In the genomic region with DNA sequence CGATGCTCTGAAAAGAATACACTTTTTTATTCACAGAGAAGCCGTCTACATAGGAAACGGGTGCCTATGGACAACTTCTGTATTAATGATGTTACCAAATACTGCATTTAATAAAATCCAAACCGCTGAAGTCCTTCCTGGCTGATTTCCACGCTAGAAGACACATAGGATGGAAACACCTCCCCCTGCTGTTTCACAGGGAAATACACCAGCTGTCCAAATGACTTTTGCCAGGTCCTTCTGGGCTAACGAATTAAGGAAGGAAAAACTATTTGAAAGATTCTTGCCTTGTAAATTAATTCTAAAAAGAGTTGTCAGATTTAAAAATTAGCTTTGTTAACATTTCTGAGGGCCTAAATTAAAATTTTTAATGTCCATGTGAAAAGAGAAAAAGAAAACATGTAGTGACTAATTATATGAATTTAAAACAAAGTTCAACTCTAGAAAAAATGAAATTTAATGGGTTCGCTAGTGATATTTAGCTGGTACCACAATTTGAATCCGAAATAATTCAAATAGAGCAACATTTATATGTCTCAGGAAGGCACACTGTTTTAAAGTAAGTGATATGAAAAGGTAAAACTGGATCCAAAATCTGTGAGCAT, we compare ENCODE assay signal across 8 cellular contexts.
DNase-seq lines count a peak whose midpoint lies in the region; ATAC-seq and TF ChIP-seq lines count a peak whose summit lies in the region.

No MANE protein-coding gene starts in this region.

- no peak overlapping the region for H3K4me3 ChIP-seq in psoas muscle

- H3K9me3 Mint-ChIP-seq in activated CD4-positive, alpha-beta T cell treated with anti-CD3 and anti-CD28 coated beads for 36 hours (ENCODE audit: low read depth) = no peaks in the 10 kb centered on the region
- no peaks in the 10 kb centered on the region for H3K9me3 Mint-ChIP-seq in WTC11

- no peak for ATAC-seq in activated CD4-positive, alpha-beta T cell treated with anti-CD3 and anti-CD28 coated beads for 36 hours
- ATAC-seq in WTC11 = no peak
- peak; percentile 79 for ATAC-seq in Right ventricle myocardium superior (ENCODE audit: poor library complexity)
- peak; percentile 63 to 83 (median 74) for ATAC-seq in psoas muscle
- no peak for ATAC-seq in GM18858 (IDR thresholded peaks at IDR 0.05; ENCODE audit: unreplicated experiment)

- 23 to 27% (median 24%) methylated on average over 8 of the region's 8 CpGs for WGBS in psoas muscle, 3 donors

- intact Hi-C loops in activated CD4-positive, alpha-beta T cell treated with anti-CD3 and anti-CD28 coated beads for 36 hours (cut with DNase I, micrococcal nuclease) = loop anchor here (1.0 to 5.0 kb wide), 3 partner anchors 67 to 264 kb away; no protein-coding TSS in a partner anchor
- intact Hi-C loops in Right ventricle myocardium superior (cut with DNase I) (loop anchor here (2.0 kb wide), 1 partner anchor 109 kb away; no protein-coding TSS in a partner anchor), psoas muscle (cut with DNase I) (loop anchor here (2.0 to 10.0 kb wide), 2 partner anchors 111 to 207 kb away; no protein-coding TSS in a partner anchor)

- no peaks in the 10 kb centered on the region for H3K36me3 Mint-ChIP-seq in activated CD4-positive, alpha-beta T cell treated with anti-CD3 and anti-CD28 coated beads for 36 hours (ENCODE audit: low read depth)
- H3K36me3 Mint-ChIP-seq in WTC11 = no peaks in the 10 kb centered on the region

- no peaks in the 10 kb centered on the region for H3K27me3 Mint-ChIP-seq in activated CD4-positive, alpha-beta T cell treated with anti-CD3 and anti-CD28 coated beads for 36 hours
- no peaks in the 10 kb centered on the region for H3K27me3 Mint-ChIP-seq in WTC11 (ENCODE audit: low read depth)

- no peaks in the 10 kb centered on the region for H3K27me3 ChIP-seq in psoas muscle (ENCODE audit: insufficient read depth in 3 of 3, low read length in 2 of 3)

- TF ChIP-seq CTCF in WTC11 (IDR thresholded peaks at IDR 0.05) (no peak; the same call in 1 of the 2 replicates), psoas muscle (IDR thresholded peaks at IDR 0.05) (peak; percentile 83)

- POLR2A ChIA-PET in activated CD4-positive, alpha-beta T cell treated with anti-CD3 and anti-CD28 coated beads for 36 hours (lab: Charles Lee) = interaction anchor here (1.2 kb wide), 1 partner anchor 9 kb away, joined by 4 read pairs; no protein-coding TSS in a partner anchor
- POLR2A ChIA-PET in WTC11 (lab: Charles Lee) = no interaction called here

- H3K4me3 Mint-ChIP-seq in activated CD4-positive, alpha-beta T cell treated with anti-CD3 and anti-CD28 coated beads for 36 hours = no peak overlapping the region
- no peak overlapping the region for H3K4me3 Mint-ChIP-seq in WTC11

- peaks cover 62% of the 10 kb centered on the region for H3K4me1 Mint-ChIP-seq in activated CD4-positive, alpha-beta T cell treated with anti-CD3 and anti-CD28 coated beads for 36 hours
- H3K4me1 Mint-ChIP-seq in WTC11 = peaks cover 59% of the 10 kb centered on the region

- no peaks in the 10 kb centered on the region for H3K9me3 ChIP-seq in psoas muscle

- CTCF ChIA-PET in activated CD4-positive, alpha-beta T cell treated with anti-CD3 and anti-CD28 coated beads for 36 hours (lab: Charles Lee) = interaction anchor here (0.7 to 4.1 kb wide), 19 partner anchors 8 to 262 kb away, joined by 3 to 33 read pairs (median 4); no protein-coding TSS in a partner anchor
- CTCF ChIA-PET in WTC11 (lab: Charles Lee) = interaction anchor here (0.5 to 2.9 kb wide), 25 partner anchors 9 to 882 kb away, joined by 3 to 16 read pairs (median 5); no protein-coding TSS in a partner anchor

- peak; percentile 26 for DNase-seq in activated CD4-positive, alpha-beta T cell treated with anti-CD3 and anti-CD28 coated beads for 36 hours
- DNase-seq in activated CD4-positive, alpha-beta T cell treated with anti-CD3 and anti-CD28 coated beads, Interleukin-2, amount 50 U/mL, for 1 hour = no peak
- DNase-seq in NCI-H1092 (lab: John Stamatoyannopoulos, UW) = peak; percentile 46
- no peak for DNase-seq in WTC11 (ENCODE audit: low spot score)
- no peak for DNase-seq in Right ventricle myocardium superior
- no peak for DNase-seq in psoas muscle
- no peak for DNase-seq in stimulated activated CD4-positive, alpha-beta T cell treated with anti-CD3 and anti-CD28 coated beads, Interleukin-1b, Interleukin-23, amount 100 ng/mL, for 48 hours

- peaks cover 50% of the 10 kb centered on the region for H3K4me1 ChIP-seq in psoas muscle

- no peak overlapping the region for H3K27ac ChIP-seq in psoas muscle

- H3K36me3 ChIP-seq in psoas muscle (ENCODE audit: insufficient read depth in 1 of 2, low read depth in 1 of 2) = no peaks in the 10 kb centered on the region

- no peak overlapping the region for H3K27ac Mint-ChIP-seq in activated CD4-positive, alpha-beta T cell treated with anti-CD3 and anti-CD28 coated beads for 36 hours
- peak overlapping the region; percentile 5; the same call in 1 of the 2 replicates for H3K27ac Mint-ChIP-seq in WTC11

TF ChIP-seq in WTC11, 78 proteins besides CTCF, POLR2A, EP300 and RAD21 (continues in another document):
- no peak for TF ChIP-seq ETV6 (CRISPR knock-in tag; IDR thresholded peaks at IDR 0.05)
- no peak for TF ChIP-seq PRRX2 (CRISPR knock-in tag; IDR thresholded peaks at IDR 0.05)
- TF ChIP-seq, protein P1, sequence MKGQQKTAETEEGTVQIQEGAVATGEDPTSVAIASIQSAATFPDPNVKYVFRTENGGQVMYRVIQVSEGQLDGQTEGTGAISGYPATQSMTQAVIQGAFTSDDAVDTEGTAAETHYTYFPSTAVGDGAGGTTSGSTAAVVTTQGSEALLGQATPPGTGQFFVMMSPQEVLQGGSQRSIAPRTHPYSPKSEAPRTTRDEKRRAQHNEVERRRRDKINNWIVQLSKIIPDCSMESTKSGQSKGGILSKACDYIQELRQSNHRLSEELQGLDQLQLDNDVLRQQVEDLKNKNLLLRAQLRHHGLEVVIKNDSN (CRISPR knock-in tag; IDR thresholded peaks at IDR 0.05) = no peak
- TF ChIP-seq, protein P2, sequence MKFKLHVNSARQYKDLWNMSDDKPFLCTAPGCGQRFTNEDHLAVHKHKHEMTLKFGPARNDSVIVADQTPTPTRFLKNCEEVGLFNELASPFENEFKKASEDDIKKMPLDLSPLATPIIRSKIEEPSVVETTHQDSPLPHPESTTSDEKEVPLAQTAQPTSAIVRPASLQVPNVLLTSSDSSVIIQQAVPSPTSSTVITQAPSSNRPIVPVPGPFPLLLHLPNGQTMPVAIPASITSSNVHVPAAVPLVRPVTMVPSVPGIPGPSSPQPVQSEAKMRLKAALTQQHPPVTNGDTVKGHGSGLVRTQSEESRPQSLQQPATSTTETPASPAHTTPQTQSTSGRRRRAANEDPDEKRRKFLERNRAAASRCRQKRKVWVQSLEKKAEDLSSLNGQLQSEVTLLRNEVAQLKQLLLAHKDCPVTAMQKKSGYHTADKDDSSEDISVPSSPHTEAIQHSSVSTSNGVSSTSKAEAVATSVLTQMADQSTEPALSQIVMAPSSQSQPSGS (CRISPR knock-in tag; IDR thresholded peaks at IDR 0.05; ENCODE audit: borderline replicate concordance, low read depth) = no peak
- TF ChIP-seq, protein P3, sequence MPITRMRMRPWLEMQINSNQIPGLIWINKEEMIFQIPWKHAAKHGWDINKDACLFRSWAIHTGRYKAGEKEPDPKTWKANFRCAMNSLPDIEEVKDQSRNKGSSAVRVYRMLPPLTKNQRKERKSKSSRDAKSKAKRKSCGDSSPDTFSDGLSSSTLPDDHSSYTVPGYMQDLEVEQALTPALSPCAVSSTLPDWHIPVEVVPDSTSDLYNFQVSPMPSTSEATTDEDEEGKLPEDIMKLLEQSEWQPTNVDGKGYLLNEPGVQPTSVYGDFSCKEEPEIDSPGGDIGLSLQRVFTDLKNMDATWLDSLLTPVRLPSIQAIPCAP (CRISPR knock-in tag; IDR thresholded peaks at IDR 0.05) = no peak
- no peak for TF ChIP-seq FOXP1 (CRISPR knock-in tag; IDR thresholded peaks at IDR 0.05; ENCODE audit: borderline replicate concordance)
- TF ChIP-seq FOXK1 (CRISPR knock-in tag; IDR thresholded peaks at IDR 0.05) = no peak
- TF ChIP-seq NR3C1 (CRISPR knock-in tag; conservative IDR thresholded peaks at IDR 0.05; ENCODE audit: low read depth) = no peak
- no peak for TF ChIP-seq IRF2 (CRISPR knock-in tag; IDR thresholded peaks at IDR 0.05; ENCODE audit: borderline replicate concordance, low read depth)
- TF ChIP-seq NR2C2 (CRISPR knock-in tag; IDR thresholded peaks at IDR 0.05) = no peak
- TF ChIP-seq, protein P4, sequence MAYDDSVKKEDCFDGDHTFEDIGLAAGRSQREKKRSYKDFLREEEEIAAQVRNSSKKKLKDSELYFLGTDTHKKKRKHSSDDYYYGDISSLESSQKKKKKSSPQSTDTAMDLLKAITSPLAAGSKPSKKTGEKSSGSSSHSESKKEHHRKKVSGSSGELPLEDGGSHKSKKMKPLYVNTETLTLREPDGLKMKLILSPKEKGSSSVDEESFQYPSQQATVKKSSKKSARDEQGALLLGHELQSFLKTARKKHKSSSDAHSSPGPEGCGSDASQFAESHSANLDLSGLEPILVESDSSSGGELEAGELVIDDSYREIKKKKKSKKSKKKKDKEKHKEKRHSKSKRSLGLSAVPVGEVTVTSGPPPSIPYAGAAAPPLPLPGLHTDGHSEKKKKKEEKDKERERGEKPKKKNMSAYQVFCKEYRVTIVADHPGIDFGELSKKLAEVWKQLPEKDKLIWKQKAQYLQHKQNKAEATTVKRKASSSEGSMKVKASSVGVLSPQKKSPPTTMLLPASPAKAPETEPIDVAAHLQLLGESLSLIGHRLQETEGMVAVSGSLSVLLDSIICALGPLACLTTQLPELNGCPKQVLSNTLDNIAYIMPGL (CRISPR knock-in tag; IDR thresholded peaks at IDR 0.05) = no peak
- TF ChIP-seq, protein P5, sequence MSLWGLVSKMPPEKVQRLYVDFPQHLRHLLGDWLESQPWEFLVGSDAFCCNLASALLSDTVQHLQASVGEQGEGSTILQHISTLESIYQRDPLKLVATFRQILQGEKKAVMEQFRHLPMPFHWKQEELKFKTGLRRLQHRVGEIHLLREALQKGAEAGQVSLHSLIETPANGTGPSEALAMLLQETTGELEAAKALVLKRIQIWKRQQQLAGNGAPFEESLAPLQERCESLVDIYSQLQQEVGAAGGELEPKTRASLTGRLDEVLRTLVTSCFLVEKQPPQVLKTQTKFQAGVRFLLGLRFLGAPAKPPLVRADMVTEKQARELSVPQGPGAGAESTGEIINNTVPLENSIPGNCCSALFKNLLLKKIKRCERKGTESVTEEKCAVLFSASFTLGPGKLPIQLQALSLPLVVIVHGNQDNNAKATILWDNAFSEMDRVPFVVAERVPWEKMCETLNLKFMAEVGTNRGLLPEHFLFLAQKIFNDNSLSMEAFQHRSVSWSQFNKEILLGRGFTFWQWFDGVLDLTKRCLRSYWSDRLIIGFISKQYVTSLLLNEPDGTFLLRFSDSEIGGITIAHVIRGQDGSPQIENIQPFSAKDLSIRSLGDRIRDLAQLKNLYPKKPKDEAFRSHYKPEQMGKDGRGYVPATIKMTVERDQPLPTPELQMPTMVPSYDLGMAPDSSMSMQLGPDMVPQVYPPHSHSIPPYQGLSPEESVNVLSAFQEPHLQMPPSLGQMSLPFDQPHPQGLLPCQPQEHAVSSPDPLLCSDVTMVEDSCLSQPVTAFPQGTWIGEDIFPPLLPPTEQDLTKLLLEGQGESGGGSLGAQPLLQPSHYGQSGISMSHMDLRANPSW (CRISPR knock-in tag; conservative IDR thresholded peaks at IDR 0.05; ENCODE audit: low read depth) = no peak

Comparison
In these comparisons a context has a peak if more than half of its experiments do, and no peak if none do; other contexts are left out.
1. DNase-seq: peak in activated CD4-positive, alpha-beta T cell treated with anti-CD3 and anti-CD28 coated beads for 36 hours (single experiment) and NCI-H1092 (single experiment); none in activated CD4-positive, alpha-beta T cell treated with anti-CD3 and anti-CD28 coated beads, Interleukin-2, amount 50 U/mL, for 1 hour (single experiment), WTC11 (single experiment), Right ventricle myocardium superior (single experiment), psoas muscle (0 of 2) and stimulated activated CD4-positive, alpha-beta T cell treated with anti-CD3 and anti-CD28 coated beads, Interleukin-1b, Interleukin-23, amount 100 ng/mL, for 48 hours (single experiment).
2. ATAC-seq: peak in Right ventricle myocardium superior (single experiment) and psoas muscle (4 of 4); none in activated CD4-positive, alpha-beta T cell treated with anti-CD3 and anti-CD28 coated beads for 36 hours (single experiment), WTC11 (single experiment) and GM18858 (single experiment).